Comparison of ENCODE assay signal across 17 cellular contexts in genomic region chr3:105436687-105437086, GRCh38.
A peak's percentile ranks its signal among the peaks of the same experiment; 100 is the strongest.
DNase-seq lines count a peak whose midpoint lies in the region; ATAC-seq and TF ChIP-seq lines count a peak whose summit lies in the region.
"Had no signal": no experiment of that assay in that cellular context is flagged by ENCODE, and none has a peak within 500 bp of the region (broad histone marks: within the 10 kb centered on the region; RNA-seq: fewer than 3 reads in every experiment).

No MANE protein-coding gene starts in this region.

- peak overlapping the region; percentile 13 for H3K27ac Mint-ChIP-seq in HFFc6
- H3K27ac Mint-ChIP-seq: CD4-positive, alpha-beta T cell; GM23338; IgD-negative memory B cell had no signal

- peaks cover 2% of the 10 kb centered on the region for H3K27me3 Mint-ChIP-seq in HFFc6 (ENCODE audit: insufficient read depth)
- H3K27me3 Mint-ChIP-seq: CD4-positive, alpha-beta T cell; IgD-negative memory B cell had no signal

- no peak overlapping the region; the same call in 1 of the 2 replicates for H3K4me3 Mint-ChIP-seq in HFFc6
- H3K4me3 Mint-ChIP-seq: CD4-positive, alpha-beta T cell; GM23338; H9 had no signal

- no peaks in the 10 kb centered on the region for H3K9me3 Mint-ChIP-seq in HFFc6
- H3K9me3 Mint-ChIP-seq: CD4-positive, alpha-beta T cell had no signal

- no peak for TF ChIP-seq CTCF in HFFc6 (IDR thresholded peaks at IDR 0.05)
- no peak for TF ChIP-seq CTCF in epithelial cell of proximal tubule (conservative IDR thresholded peaks at IDR 0.05; ENCODE audit: low read depth, low read length)
- no peak for TF ChIP-seq CTCF in right lobe of liver (IDR thresholded peaks at IDR 0.05)
- no peak for TF ChIP-seq CTCF in WERI-Rb-1 (IDR thresholded peaks at IDR 0.05; ENCODE audit: low read depth, low read length)

- peaks cover 37% of the 10 kb centered on the region for H3K36me3 Mint-ChIP-seq in HFFc6 (ENCODE audit: low read depth)

- peaks cover 65% of the 10 kb centered on the region for H3K4me1 Mint-ChIP-seq in HFFc6 (ENCODE audit: low read depth)
- H3K4me1 Mint-ChIP-seq: H9 had no signal

- H3K27me3 ChIP-seq in right lobe of liver (no peaks in the 10 kb centered on the region), WERI-Rb-1 (ENCODE audit: insufficient read depth, low read depth, severe bottlenecking) (no peaks in the 10 kb centered on the region)
- H3K27me3 ChIP-seq: BLaER1 treated with 17β-estradiol and CSF1 and Interleukin-3, amounts not matched to agents 10 nM and 100 nM had no signal

- peaks cover 0 to 28% (median 2%) of the 10 kb centered on the region in 4 donors for H3K4me1 ChIP-seq in right lobe of liver
- H3K4me1 ChIP-seq: BLaER1 treated with 17β-estradiol and CSF1 and Interleukin-3, amounts not matched to agents 10 nM and 100 nM had no signal

- ATAC-seq in right lobe of liver (peak; percentile 91 to 97 (median 92)), HG02970 (IDR thresholded peaks at IDR 0.05; ENCODE audit: low FRiP score, unreplicated experiment) (no peak), HG02884 (IDR thresholded peaks at IDR 0.05; ENCODE audit: unreplicated experiment) (no peak), GM18909 (IDR thresholded peaks at IDR 0.05; ENCODE audit: poor library complexity, unreplicated experiment) (no peak)
- ATAC-seq: GM23338 had no signal

- H3K36me3 ChIP-seq in right lobe of liver (no peaks in the 10 kb centered on the region), WERI-Rb-1 (no peaks in the 10 kb centered on the region)

- H3K4me3 ChIP-seq in epithelial cell of proximal tubule (ENCODE audit: low read depth, low read length) (no peak overlapping the region), right lobe of liver (no peak overlapping the region), WERI-Rb-1 (ENCODE audit: low read depth, low read length) (no peak overlapping the region)
- H3K4me3 ChIP-seq: BLaER1 treated with 17β-estradiol and CSF1 and Interleukin-3, amounts not matched to agents 10 nM and 100 nM; GM23338 had no signal

- peak overlapping the region in 2 of 3 donors; percentile 15 to 52 for H3K27ac ChIP-seq in right lobe of liver
- H3K27ac ChIP-seq in WERI-Rb-1, result no peak overlapping the region
- H3K27ac ChIP-seq: BLaER1 treated with 17β-estradiol and CSF1 and Interleukin-3, amounts not matched to agents 10 nM and 100 nM; HL-60 had no signal

- H3K9me3 ChIP-seq in right lobe of liver (no peaks in the 10 kb centered on the region), WERI-Rb-1 (ENCODE audit: severe bottlenecking) (no peaks in the 10 kb centered on the region)

- TF ChIP-seq POLR2A in right lobe of liver (IDR thresholded peaks at IDR 0.05), result no peak

- no peak for DNase-seq in HFFc6
- DNase-seq in NCI-H226, result peak; percentile 38
- DNase-seq in epithelial cell of proximal tubule (ENCODE audit: low read depth), result peak; percentile 19
- peak in 1 of 3 donors; percentile 49 for DNase-seq in right lobe of liver
- DNase-seq in WERI-Rb-1, result no peak
- DNase-seq: ACHN; Calu3; CD4-positive, alpha-beta T cell; DMS 273 treated with DMSO at 0.1 percent for 48 hours; H9 had no signal

- intact Hi-C loops in right lobe of liver (cut with DNase I), result no loop called here

Comparison
In these comparisons a context has a peak if more than half of its experiments do, and no peak if none do; other contexts are left out.
1. DNase-seq: peak in NCI-H226 (single experiment) and epithelial cell of proximal tubule (single experiment); none in HFFc6 (single experiment) and WERI-Rb-1 (single experiment).
2. ATAC-seq: peak in right lobe of liver (4 of 4); none in HG02970 (single experiment), HG02884 (single experiment) and GM18909 (single experiment).